ENCODE assay signal across 8 cellular contexts in genomic region chr3:134364936-134365765, GRCh38. TPM values are rescaled to one million over a fixed set of nuclear protein-coding genes. Genes with fewer than 3 reads are reported as not detected.
DNase-seq lines count a peak whose midpoint lies in the region; ATAC-seq and TF ChIP-seq lines count a peak whose summit lies in the region.

No MANE protein-coding gene starts in this region.

- H2AFZ ChIP-seq in PC-9: no peak overlapping the region

- H3K27me3 ChIP-seq in PC-9 (ENCODE audit: insufficient read depth, low read depth) (no peaks in the 10 kb centered on the region), esophagus (ENCODE audit: control insufficient read depth in 1 of 2, insufficient read depth in 2 of 2, low read length in 2 of 2) (no peaks in the 10 kb centered on the region), psoas muscle (ENCODE audit: insufficient read depth in 3 of 3, low read length in 2 of 3) (no peaks in the 10 kb centered on the region)

- ATAC-seq in psoas muscle: no peak
- ATAC-seq in GM18868 (IDR thresholded peaks at IDR 0.05; ENCODE audit: unreplicated experiment): no peak

- no TSS peak for BruUV-seq in PC-9 (replicated peaks; lab: Mats Ljungman, UMichigan)

- peak overlapping the region; percentile 87 for H3K4me2 ChIP-seq in PC-9

- 47 to 51% methylated on average over 8 of the region's 8 CpGs for WGBS in esophagus, 2 donors
- 47 to 65% (median 63%) methylated on average over 8 of the region's 8 CpGs for WGBS in psoas muscle, 3 donors

- H3K36me3 ChIP-seq in PC-9 (ENCODE audit: low read depth) (peaks cover 88% of the 10 kb centered on the region), esophagus (ENCODE audit: control insufficient read depth in 2 of 2, insufficient read depth in 2 of 2, low read length in 1 of 2) (peaks cover 26 to 77% of the 10 kb centered on the region in 2 donors), psoas muscle (ENCODE audit: insufficient read depth in 1 of 2, low read depth in 1 of 2) (peaks cover 0 to 93% of the 10 kb centered on the region in 2 donors)

- peak; percentile 38 for DNase-seq in GM12865 (ENCODE audit: low read depth)
- no peak for DNase-seq in PC-9
- no peak for DNase-seq in psoas muscle
- DNase-seq in activated CD4-positive, CD25-positive, alpha-beta regulatory T cell (lab: John Stamatoyannopoulos, UW): no peak
- DNase-seq in T-helper 9 cell: no peak
- DNase-seq in SKM-1 treated with dmso at 0.1 percent for 144 hours (lab: John Stamatoyannopoulos, UW; ENCODE audit: unreplicated experiment): no peak

- intact Hi-C loops in PC-9 (cut with micrococcal nuclease; ENCODE audit: unreplicated experiment) (loop anchor here (1.0 to 5.0 kb wide), 3 partner anchors 9 to 793 kb away; partner anchors contain the start of genes AMOTL2 and CDV3), psoas muscle (cut with DNase I) (no loop called here)

- TF ChIP-seq CTCF in GM12865 (IDR thresholded peaks at IDR 0.05; ENCODE audit: insufficient read depth, low read depth, low read length, missing control alignments): no peak
- no peak for TF ChIP-seq CTCF in PC-9 (conservative IDR thresholded peaks at IDR 0.05)
- TF ChIP-seq CTCF in psoas muscle (IDR thresholded peaks at IDR 0.05): no peak

- no peaks in the 10 kb centered on the region for H3K9me2 ChIP-seq in PC-9 (ENCODE audit: insufficient read depth)

- H3F3A ChIP-seq in PC-9 (ENCODE audit: insufficient read depth, low read depth): peaks cover 95% of the 10 kb centered on the region

- POLR2A ChIA-PET in PC-9 (lab: Charles Lee; ENCODE audit: unreplicated experiment): interaction anchor here (0.6 to 2.8 kb wide), 16 partner anchors 9 to 119 kb away, joined by 3 to 76 read pairs (median 9); partner anchors contain the start of gene AMOTL2

- CTCF ChIA-PET in PC-9 (lab: Charles Lee): interaction anchor here (1.0 to 1.5 kb wide), 6 partner anchors 13 to 108 kb away, joined by 4 to 6 read pairs (median 5); no protein-coding TSS in a partner anchor

- H3K4me3 ChIP-seq in GM12865 (ENCODE audit: low read depth, low read length) (no peak overlapping the region), PC-9 (peak overlapping the region; percentile 21; the same call in 1 of the 2 replicates), esophagus (ENCODE audit: low read depth in 1 of 2, low read length in 2 of 2) (no peak overlapping the region), psoas muscle (no peak overlapping the region)

- H3K9me3 ChIP-seq in PC-9 (ENCODE audit: insufficient read depth, low read depth): no peaks in the 10 kb centered on the region
- H3K9me3 ChIP-seq in esophagus (ENCODE audit: control insufficient read depth in 2 of 2, insufficient read depth in 1 of 2, low read depth in 1 of 2, low read length in 1 of 2): peaks cover 0 to 4% of the 10 kb centered on the region in 2 donors
- no peaks in the 10 kb centered on the region for H3K9me3 ChIP-seq in psoas muscle

- H3K27ac ChIP-seq in PC-9 (peak overlapping the region; percentile 100), esophagus (ENCODE audit: low read depth in 2 of 2, low read length in 1 of 2) (peak overlapping the region; percentile 88 to 89), psoas muscle (peak overlapping the region; percentile 78)

- peaks cover 37% of the 10 kb centered on the region for H4K20me1 ChIP-seq in PC-9 (ENCODE audit: insufficient read depth)

- peaks cover 96% of the 10 kb centered on the region for H3K4me1 ChIP-seq in PC-9 (replicated peaks; ENCODE audit: insufficient read depth)
- peaks cover 13 to 23% of the 10 kb centered on the region in 2 donors for H3K4me1 ChIP-seq in esophagus (ENCODE audit: control insufficient read depth in 2 of 2, insufficient read depth in 2 of 2, low read length in 1 of 2)
- H3K4me1 ChIP-seq in psoas muscle: peaks cover 100% of the 10 kb centered on the region

- H3K79me2 ChIP-seq in PC-9 (ENCODE audit: low read depth): peaks cover 86% of the 10 kb centered on the region

RNA-seq across cellular contexts. Expression of gene AMOTL2, which starts 9.1 kb away (rescaled TPM):
- 147 and 221 TPM in 2 replicates for total RNA-seq in PC-9 (2021)
- polyA plus RNA-seq in esophagus: 10 to 100 TPM; 21.2 to 23.2 TPM
- total RNA-seq in psoas muscle: 10 to 100 TPM; 16.5 to 36.6 (median 29.6) TPM
- polyA plus RNA-seq in psoas muscle: 1 to 10 TPM; 4.0 to 6.1 (median 5.1) TPM
